Comparison of ENCODE assay signal across 22 cellular contexts in genomic region chr12:38155526-38156496, GRCh38.
DNase-seq lines count a peak whose midpoint lies in the region; ATAC-seq and TF ChIP-seq lines count a peak whose summit lies in the region.
"Had no signal": no experiment of that assay in that cellular context is flagged by ENCODE, and none has a peak within 500 bp of the region (broad histone marks: within the 10 kb centered on the region; RNA-seq: fewer than 3 reads in every experiment).

No MANE protein-coding gene starts in this region.

- no peaks in the 10 kb centered on the region for H4K20me1 ChIP-seq in SK-N-SH (ENCODE audit: insufficient read depth)

- H2AFZ ChIP-seq in SK-N-SH (ENCODE audit: low read depth), result 0 out of 2 replicates have a peak overlapping the region, but pooled peaks have one; percentile 35

- H3K4me1 ChIP-seq in SK-N-SH (ENCODE audit: control insufficient read depth in 1 of 2, insufficient read depth in 2 of 2, low read depth in 1 of 2, low read length in 1 of 2) (no peaks in the 10 kb centered on the region; a peak in 1 of 4 replicates), colonic mucosa (no peaks in the 10 kb centered on the region), spleen (no peaks in the 10 kb centered on the region)

- H3K4me3 ChIP-seq in SK-N-SH (ENCODE audit: low read depth in 2 of 2, low read length in 1 of 2) (no peak overlapping the region; a peak in 1 of 4 replicates), H7 (ENCODE audit: insufficient read depth, low read depth, low read length) (no peak overlapping the region), colonic mucosa (no peak overlapping the region), spleen (no peak overlapping the region)

- no peaks in the 10 kb centered on the region for H3K9me2 ChIP-seq in SK-N-SH

- ATAC-seq in SK-N-SH treated with all-trans-retinoic acid at 6 μM for 48 hours, result no peak; the same call in 2 of the 3 replicates

- H3K4me2 ChIP-seq in SK-N-SH, result no peak overlapping the region
- H3K4me2 ChIP-seq: KMS-11 had no signal

- TF ChIP-seq POLR2A in spleen (IDR thresholded peaks at IDR 0.05), result no peak

- POLR2A ChIA-PET in SK-N-SH (lab: Yijun Ruan, JAX), result no interaction called here

- 11% methylated on average over 42 of the region's 52 CpGs for WGBS in SK-N-SH (ENCODE audit: low lambda C conversion rate)
- 84 to 88% (median 87%) methylated on average over 51 to 52 of the region's 52 CpGs for WGBS in spleen, 5 donors

- H3K27me3 ChIP-seq in SK-N-SH (ENCODE audit: insufficient read depth), result peaks cover 73% of the 10 kb centered on the region
- H3K27me3 ChIP-seq in H7 (ENCODE audit: control insufficient read depth, insufficient read depth, low read length), result no peaks in the 10 kb centered on the region
- no peaks in the 10 kb centered on the region for H3K27me3 ChIP-seq in colonic mucosa
- H3K27me3 ChIP-seq in spleen (replicated peaks in 1 of 7), result no peaks in the 10 kb centered on the region

- H3K9ac ChIP-seq in SK-N-SH, result no peak overlapping the region
- no peak overlapping the region for H3K9ac ChIP-seq in colonic mucosa (ENCODE audit: low read depth in 2 of 2, low read length in 2 of 2)
- H3K9ac ChIP-seq: KMS-11 had no signal

- no peaks in the 10 kb centered on the region for H3F3A ChIP-seq in SK-N-SH (replicated peaks; ENCODE audit: insufficient read depth)

- no peak for TF ChIP-seq EP300 in SK-N-SH (IDR thresholded peaks at IDR 0.05; ENCODE audit: borderline replicate concordance in 1 of 2, low read depth in 1 of 2, low read length in 1 of 2)

- H3K27ac ChIP-seq in SK-N-SH (ENCODE audit: low read depth in 2 of 2, low read length in 1 of 2) (no peak overlapping the region), colonic mucosa (no peak overlapping the region), spleen (no peak overlapping the region)
- H3K27ac ChIP-seq: C4-2B, KMS-11 had no signal

- CTCF ChIA-PET in SK-N-SH (lab: Yijun Ruan, JAX), result no interaction called here

- no peaks in the 10 kb centered on the region for H3K79me2 ChIP-seq in SK-N-SH (ENCODE audit: insufficient read depth)

- no peak for DNase-seq in SK-N-SH
- DNase-seq in H7, result peak; percentile 14
- DNase-seq in colonic mucosa, result peak; percentile 13
- peak; percentile 57 for DNase-seq in spleen
- no peak for DNase-seq in stimulated activated CD4-positive, alpha-beta T cell treated with anti-CD3 and anti-CD28 coated beads, Interleukin-2, amount 100 ng/mL, for 24 hours
- no peak for DNase-seq in NCI-H2081 treated with DMSO at 0.1 percent for 48 hours (lab: John Stamatoyannopoulos, UW)
- DNase-seq: 8988T; AML-193; Calu3; CD8-positive, alpha-beta memory T cell; DMS153; HFFc6; NCI-H1105; NCI-H146; NCI-H2029; NCI-H226; NCI-H524; NCI-H774; SHP77 had no signal

- H3K36me3 ChIP-seq in SK-N-SH (replicated peaks in 1 of 2; ENCODE audit: control insufficient read depth in 1 of 2, insufficient read depth in 2 of 2, low read length in 1 of 2) (no peaks in the 10 kb centered on the region), H7 (replicated peaks; ENCODE audit: control insufficient read depth, insufficient read depth, low read length) (no peaks in the 10 kb centered on the region), colonic mucosa (no peaks in the 10 kb centered on the region), spleen (no peaks in the 10 kb centered on the region)

- H3K9me3 ChIP-seq in SK-N-SH (no peaks in the 10 kb centered on the region), colonic mucosa (no peaks in the 10 kb centered on the region), spleen (peaks cover 0 to 89% (median 0%) of the 10 kb centered on the region in 8 donors)

- intact Hi-C loops in colonic mucosa (cut with DNase I) (no loop called here), spleen (cut with DNase I; ENCODE audit: low total_unique reads) (no loop called here)

- no peak for TF ChIP-seq RAD21 in SK-N-SH (IDR thresholded peaks at IDR 0.05; ENCODE audit: low read length)

- TF ChIP-seq CTCF in SK-N-SH (IDR thresholded peaks at IDR 0.05) (no peak), colonic mucosa (IDR thresholded peaks at IDR 0.05) (no peak), spleen (IDR thresholded peaks at IDR 0.05 in 8 of 11, conservative IDR thresholded peaks at IDR 0.05 in 3 of 11) (no peak)

TF ChIP-seq in SK-N-SH, 30 proteins besides CTCF, POLR2A, EP300 and RAD21 (continues in another document):
- no peak for TF ChIP-seq JUND (IDR thresholded peaks at IDR 0.05)
- no peak for TF ChIP-seq MEF2A (IDR thresholded peaks at IDR 0.05; ENCODE audit: borderline replicate concordance, low read depth)
- no peak for TF ChIP-seq TCF12 (IDR thresholded peaks at IDR 0.05)
- no peak for TF ChIP-seq REST (IDR thresholded peaks at IDR 0.05; ENCODE audit: low read depth, low read length)
- no peak for TF ChIP-seq FOXM1 (IDR thresholded peaks at IDR 0.05; ENCODE audit: low read depth)
- TF ChIP-seq RCOR1 (IDR thresholded peaks at IDR 0.05; ENCODE audit: low read length), result no peak
- no peak for TF ChIP-seq MXI1 (IDR thresholded peaks at IDR 0.05; ENCODE audit: low read depth, low read length)
- TF ChIP-seq NFIC (IDR thresholded peaks at IDR 0.05; ENCODE audit: borderline replicate concordance), result no peak
- TF ChIP-seq RXRA (IDR thresholded peaks at IDR 0.05; ENCODE audit: borderline replicate concordance, low read depth), result no peak
- no peak for TF ChIP-seq FOXJ3 (CRISPR knock-in tag; IDR thresholded peaks at IDR 0.05)
- no peak for TF ChIP-seq FOSL2 (IDR thresholded peaks at IDR 0.05; ENCODE audit: borderline replicate concordance, low read depth)
- TF ChIP-seq SMC3 (IDR thresholded peaks at IDR 0.05; ENCODE audit: low read depth, low read length), result no peak

TF ChIP-seq in SK-N-SH treated with all-trans-retinoic acid at 6 μM for 48 hours, 23 proteins besides CTCF, POLR2A, EP300 and RAD21 (continues in another document):
- TF ChIP-seq OSR1 (CRISPR knock-in tag; IDR thresholded peaks at IDR 0.05) (no peak), CSRNP3 (CRISPR knock-in tag; IDR thresholded peaks at IDR 0.05) (no peak), BACH2 (CRISPR knock-in tag; IDR thresholded peaks at IDR 0.05; ENCODE audit: borderline replicate concordance) (no peak), ARNTL (CRISPR knock-in tag; IDR thresholded peaks at IDR 0.05; ENCODE audit: borderline replicate concordance, low read depth) (no peak), ZNF565 (CRISPR knock-in tag; conservative IDR thresholded peaks at IDR 0.05; ENCODE audit: low read depth) (no peak), RARB (CRISPR knock-in tag; IDR thresholded peaks at IDR 0.05) (no peak), TCF4 (CRISPR knock-in tag; IDR thresholded peaks at IDR 0.05; ENCODE audit: borderline replicate concordance) (no peak)
- TF ChIP-seq, protein P1, sequence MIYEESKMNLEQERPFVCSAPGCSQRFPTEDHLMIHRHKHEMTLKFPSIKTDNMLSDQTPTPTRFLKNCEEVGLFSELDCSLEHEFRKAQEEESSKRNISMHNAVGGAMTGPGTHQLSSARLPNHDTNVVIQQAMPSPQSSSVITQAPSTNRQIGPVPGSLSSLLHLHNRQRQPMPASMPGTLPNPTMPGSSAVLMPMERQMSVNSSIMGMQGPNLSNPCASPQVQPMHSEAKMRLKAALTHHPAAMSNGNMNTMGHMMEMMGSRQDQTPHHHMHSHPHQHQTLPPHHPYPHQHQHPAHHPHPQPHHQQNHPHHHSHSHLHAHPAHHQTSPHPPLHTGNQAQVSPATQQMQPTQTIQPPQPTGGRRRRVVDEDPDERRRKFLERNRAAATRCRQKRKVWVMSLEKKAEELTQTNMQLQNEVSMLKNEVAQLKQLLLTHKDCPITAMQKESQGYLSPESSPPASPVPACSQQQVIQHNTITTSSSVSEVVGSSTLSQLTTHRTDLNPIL (CRISPR knock-in tag; IDR thresholded peaks at IDR 0.05; ENCODE audit: low read depth), result no peak
- TF ChIP-seq, protein P2, sequence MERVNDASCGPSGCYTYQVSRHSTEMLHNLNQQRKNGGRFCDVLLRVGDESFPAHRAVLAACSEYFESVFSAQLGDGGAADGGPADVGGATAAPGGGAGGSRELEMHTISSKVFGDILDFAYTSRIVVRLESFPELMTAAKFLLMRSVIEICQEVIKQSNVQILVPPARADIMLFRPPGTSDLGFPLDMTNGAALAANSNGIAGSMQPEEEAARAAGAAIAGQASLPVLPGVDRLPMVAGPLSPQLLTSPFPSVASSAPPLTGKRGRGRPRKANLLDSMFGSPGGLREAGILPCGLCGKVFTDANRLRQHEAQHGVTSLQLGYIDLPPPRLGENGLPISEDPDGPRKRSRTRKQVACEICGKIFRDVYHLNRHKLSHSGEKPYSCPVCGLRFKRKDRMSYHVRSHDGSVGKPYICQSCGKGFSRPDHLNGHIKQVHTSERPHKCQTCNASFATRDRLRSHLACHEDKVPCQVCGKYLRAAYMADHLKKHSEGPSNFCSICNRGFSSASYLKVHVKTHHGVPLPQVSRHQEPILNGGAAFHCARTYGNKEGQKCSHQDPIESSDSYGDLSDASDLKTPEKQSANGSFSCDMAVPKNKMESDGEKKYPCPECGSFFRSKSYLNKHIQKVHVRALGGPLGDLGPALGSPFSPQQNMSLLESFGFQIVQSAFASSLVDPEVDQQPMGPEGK (CRISPR knock-in tag; IDR thresholded peaks at IDR 0.05; ENCODE audit: borderline replicate concordance), result no peak
- TF ChIP-seq, protein P3, sequence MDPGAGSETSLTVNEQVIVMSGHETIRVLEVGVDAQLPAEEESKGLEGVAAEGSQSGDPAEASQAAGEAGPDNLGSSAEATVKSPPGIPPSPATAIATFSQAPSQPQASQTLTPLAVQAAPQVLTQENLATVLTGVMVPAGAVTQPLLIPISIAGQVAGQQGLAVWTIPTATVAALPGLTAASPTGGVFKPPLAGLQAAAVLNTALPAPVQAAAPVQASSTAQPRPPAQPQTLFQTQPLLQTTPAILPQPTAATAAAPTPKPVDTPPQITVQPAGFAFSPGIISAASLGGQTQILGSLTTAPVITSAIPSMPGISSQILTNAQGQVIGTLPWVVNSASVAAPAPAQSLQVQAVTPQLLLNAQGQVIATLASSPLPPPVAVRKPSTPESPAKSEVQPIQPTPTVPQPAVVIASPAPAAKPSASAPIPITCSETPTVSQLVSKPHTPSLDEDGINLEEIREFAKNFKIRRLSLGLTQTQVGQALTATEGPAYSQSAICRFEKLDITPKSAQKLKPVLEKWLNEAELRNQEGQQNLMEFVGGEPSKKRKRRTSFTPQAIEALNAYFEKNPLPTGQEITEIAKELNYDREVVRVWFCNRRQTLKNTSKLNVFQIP (CRISPR knock-in tag; IDR thresholded peaks at IDR 0.05; ENCODE audit: borderline replicate concordance, low read depth), result no peak

Comparison
In these comparisons a context has a peak if more than half of its experiments do, and no peak if none do; other contexts are left out.
1. DNase-seq: peak in H7 (single experiment), colonic mucosa (single experiment) and spleen (single experiment); none in SK-N-SH (single experiment), stimulated activated CD4-positive, alpha-beta T cell treated with anti-CD3 and anti-CD28 coated beads, Interleukin-2, amount 100 ng/mL, for 24 hours (0 of 2) and NCI-H2081 treated with DMSO at 0.1 percent for 48 hours (single experiment).